In genomic region chr7:104231054-104232046, GRCh38 we compare ENCODE assay signal across 8 cellular contexts. TPM values are rescaled to one million over a fixed set of nuclear protein-coding genes. Genes with fewer than 3 reads are reported as not detected.
DNase-seq lines count a peak whose midpoint lies in the region; ATAC-seq and TF ChIP-seq lines count a peak whose summit lies in the region.

No MANE protein-coding gene starts in this region.

- DNase-seq in A673 (ENCODE audit: low spot score) (peak; percentile 63), NCI-H1092 treated with DMSO at 0.1 percent for 48 hours (lab: John Stamatoyannopoulos, UW) (peak; percentile 81), T-helper 17 cell (peak in 2 of 3 donors; percentile 7 to 9), MCF 10A (ENCODE audit: unreplicated experiment) (peak; percentile 57), iris pigment epithelial cell (ENCODE audit: low read depth) (peak; percentile 57)
- DNase-seq in stimulated activated CD4-positive, alpha-beta T cell treated with anti-CD3 and anti-CD28 coated beads, Interleukin-4, amount 100 ng/mL, for 24 hours = peak; percentile 47

- no peak overlapping the region for H3K27ac Mint-ChIP-seq in T-helper 17 cell
- H3K27ac Mint-ChIP-seq in MCF 10A (ENCODE audit: low read depth, unreplicated experiment) = no peak overlapping the region

- ATAC-seq in HG02759 (IDR thresholded peaks at IDR 0.05; ENCODE audit: unreplicated experiment) = peak; percentile 92
- peak; percentile 77 for ATAC-seq in T-helper 17 cell

- H3K27me3 Mint-ChIP-seq in T-helper 17 cell (peaks cover 49% of the 10 kb centered on the region), MCF 10A (ENCODE audit: insufficient read depth, unreplicated experiment) (peaks cover 61% of the 10 kb centered on the region)

- CTCF ChIA-PET in A673 (lab: Charles Lee) (interaction anchor here (0.6 to 1.4 kb wide), 8 partner anchors 8 to 621 kb away, joined by 3 to 9 read pairs (median 3); no protein-coding TSS in a partner anchor), MCF 10A (lab: Yijun Ruan, JAX) (interaction anchor here (0.5 to 5.7 kb wide), 52 partner anchors 9 to 884 kb away, joined by 3 to 98 read pairs (median 4); partner anchors contain the start of genes ORC5 and PSMC2)

- H3K4me1 ChIP-seq in A673 (ENCODE audit: insufficient read depth, low read length, poor library complexity, severe bottlenecking) = no peaks in the 10 kb centered on the region

- H3K4me1 Mint-ChIP-seq in T-helper 17 cell (no peaks in the 10 kb centered on the region), MCF 10A (ENCODE audit: insufficient read depth, unreplicated experiment) (no peaks in the 10 kb centered on the region)

- H3K36me3 ChIP-seq in A673 (ENCODE audit: insufficient read depth, low read length, poor library complexity, severe bottlenecking) = no peaks in the 10 kb centered on the region

- peak; percentile 85 for TF ChIP-seq CTCF in A673 (conservative IDR thresholded peaks at IDR 0.05; ENCODE audit: low read depth, low read length)
- TF ChIP-seq CTCF in GM12875 (IDR thresholded peaks at IDR 0.05; ENCODE audit: borderline replicate concordance, insufficient read depth, low read depth, low read length) = peak; percentile 85
- TF ChIP-seq CTCF in MCF 10A (IDR thresholded peaks at IDR 0.05; ENCODE audit: unreplicated experiment) = peak; percentile 83

- no peaks in the 10 kb centered on the region for H3K36me3 Mint-ChIP-seq in T-helper 17 cell (ENCODE audit: low read depth)
- H3K36me3 Mint-ChIP-seq in MCF 10A (ENCODE audit: insufficient read depth, unreplicated experiment) = no peaks in the 10 kb centered on the region

- no peaks in the 10 kb centered on the region for H3K9me3 Mint-ChIP-seq in MCF 10A (ENCODE audit: unreplicated experiment)

- POLR2A ChIA-PET in A673 (lab: Charles Lee; ENCODE audit: low non-redundant PET) = no interaction called here
- POLR2A ChIA-PET in MCF 10A (lab: Yijun Ruan, JAX) = interaction anchor here (0.6 to 0.9 kb wide), 4 partner anchors 36 to 807 kb away, joined by 3 to 5 read pairs (median 4); no protein-coding TSS in a partner anchor

- intact Hi-C loops in A673 (cut with micrococcal nuclease; ENCODE audit: unreplicated experiment) (loop anchor here (5.0 to 10.0 kb wide), 2 partner anchors 616 to 683 kb away; no protein-coding TSS in a partner anchor), MCF 10A (cut with micrococcal nuclease) (loop anchor here (1.0 to 5.0 kb wide), 3 partner anchors 36 to 686 kb away; no protein-coding TSS in a partner anchor)

- no peak overlapping the region for H3K4me3 ChIP-seq in A673 (ENCODE audit: low read depth, low read length, poor library complexity, severe bottlenecking)
- H3K4me3 ChIP-seq in GM12875 (ENCODE audit: low read depth, low read length) = no peak overlapping the region

- peaks cover 24% of the 10 kb centered on the region for H3K27me3 ChIP-seq in A673 (replicated peaks; ENCODE audit: insufficient read depth, low read depth, low read length, poor library complexity)

- H3K4me3 Mint-ChIP-seq in T-helper 17 cell (no peak overlapping the region), MCF 10A (ENCODE audit: unreplicated experiment) (no peak overlapping the region)

- BruUV-seq in A673 (replicated peaks; lab: Mats Ljungman, UMichigan) = no TSS peak
- BruUV-seq in MCF 10A (replicated peaks; lab: Mats Ljungman, UMichigan) = no TSS peak

- H3K27ac ChIP-seq in A673 (ENCODE audit: low read depth, low read length, poor library complexity, severe bottlenecking) = no peak overlapping the region

- H3K9me3 ChIP-seq in A673 (ENCODE audit: low read depth, low read length, poor library complexity, severe bottlenecking) (no peaks in the 10 kb centered on the region), T-helper 17 cell (ENCODE audit: control insufficient read depth, low read length, poor library complexity, severe bottlenecking) (no peaks in the 10 kb centered on the region)

RNA-seq across cellular contexts. Expression of gene ORC5, which starts 23.5 kb away (rescaled TPM):
- total RNA-seq in A673 (2021) (29.2 and 36.7 TPM in 2 replicates), T-helper 17 cell (10 to 100 TPM; 13.2 to 15.6 TPM), MCF 10A (2022) (25.4 and 34.1 TPM in 2 replicates)

Comparison
In these comparisons a context has a peak if more than half of its experiments do, and no peak if none do; other contexts are left out.
1. DNase-seq: peak in every context shown above with its lines; median percentile 81 in NCI-H1092 treated with DMSO at 0.1 percent for 48 hours; 63 in A673; 57 in MCF 10A; 57 in iris pigment epithelial cell; 47 in stimulated activated CD4-positive, alpha-beta T cell treated with anti-CD3 and anti-CD28 coated beads, Interleukin-4, amount 100 ng/mL, for 24 hours; 8 in T-helper 17 cell.